Comparison of ENCODE assay signal across 9 cellular contexts in genomic region chr17:19958023-19958422, GRCh38. TPM values are rescaled to one million over a fixed set of nuclear protein-coding genes. Genes with fewer than 3 reads are reported as not detected.
DNase-seq lines count a peak whose midpoint lies in the region; ATAC-seq, FAIRE-seq and TF ChIP-seq lines count a peak whose summit lies in the region.
"Had no signal": no experiment of that assay in that cellular context is flagged by ENCODE, and none has a peak within 500 bp of the region (broad histone marks: within the 10 kb centered on the region; RNA-seq: fewer than 3 reads in every experiment).

No MANE protein-coding gene starts in this region.

- 63 to 68% (median 65%) methylated on average over 5 of the region's 5 CpGs for WGBS in stomach, 5 donors
- 71 to 87% (median 82%) methylated on average over 5 of the region's 5 CpGs for WGBS in spleen, 5 donors

- peaks cover 5 to 44% (median 24%) of the 10 kb centered on the region in 4 donors for H3K4me1 ChIP-seq in stomach
- H3K4me1 ChIP-seq in spleen: peaks cover 0 to 66% (median 36%) of the 10 kb centered on the region in 6 donors

- intact Hi-C loops in stomach (cut with DNase I; ENCODE audit: low total_unique reads) (no loop called here), spleen (cut with DNase I; ENCODE audit: low total_unique reads) (no loop called here)

- no peak for FAIRE-seq in D721Med (lab: Jason Lieb, UNC)

- no peaks in the 10 kb centered on the region for H3K27me3 ChIP-seq in stomach
- H3K27me3 ChIP-seq in spleen (replicated peaks in 1 of 7): no peaks in the 10 kb centered on the region
- H3K27me3 ChIP-seq: heart right ventricle had no signal

- H3K36me3 ChIP-seq in stomach (peaks cover 23 to 79% (median 77%) of the 10 kb centered on the region in 4 donors), spleen (peaks cover 0 to 100% (median 66%) of the 10 kb centered on the region in 6 donors)

- no peak for TF ChIP-seq EP300 in stomach (IDR thresholded peaks at IDR 0.05)

- DNase-seq in SIG-M5 treated with dmso at 0.1 percent for 504 hours (lab: John Stamatoyannopoulos, UW; ENCODE audit: unreplicated experiment) (peak; percentile 25), SIG-M5 (lab: John Stamatoyannopoulos, UW) (no peak), T1000 (lab: John Stamatoyannopoulos, UW) (peak; percentile 46), hepatic stellate cell (ENCODE audit: low spot score) (peak; percentile 82), stomach (no peak), spleen (no peak), D721Med (ENCODE audit: insufficient read length, low spot score) (no peak)
- DNase-seq: heart right ventricle had no signal

- H3K9me3 ChIP-seq in stomach (no peaks in the 10 kb centered on the region), spleen (peaks cover 0 to 8% (median 2%) of the 10 kb centered on the region in 8 donors)

- H3K4me3 ChIP-seq in stomach: no peak overlapping the region
- H3K4me3 ChIP-seq in spleen: no peak overlapping the region
- H3K4me3 ChIP-seq: heart right ventricle had no signal

- peak overlapping the region in 3 of 5 donors; percentile 0 to 38 (median 5) for H3K27ac ChIP-seq in stomach
- no peak overlapping the region for H3K27ac ChIP-seq in spleen
- H3K27ac ChIP-seq: heart right ventricle had no signal

- no peak for TF ChIP-seq POLR2A in stomach (IDR thresholded peaks at IDR 0.05)
- no peak for TF ChIP-seq POLR2A in spleen (IDR thresholded peaks at IDR 0.05)

- no peak for TF ChIP-seq CTCF in stomach (IDR thresholded peaks at IDR 0.05)
- TF ChIP-seq CTCF in spleen (IDR thresholded peaks at IDR 0.05 in 8 of 11, conservative IDR thresholded peaks at IDR 0.05 in 3 of 11): no peak
- TF ChIP-seq CTCF in D721Med (IDR thresholded peaks at IDR 0.05; ENCODE audit: insufficient read depth, missing control alignments): no peak

- ATAC-seq in HG03025 (IDR thresholded peaks at IDR 0.05; ENCODE audit: low FRiP score, unreplicated experiment): no peak

RNA-seq across cellular contexts. Expression of gene AKAP10, which starts 19.6 kb away (rescaled TPM):
- total RNA-seq in stomach: 10 to 100 TPM; 24.6 to 54.5 (median 35.2) TPM
- polyA plus RNA-seq in stomach: 1 to 10 TPM; 5.1 to 9.5 (median 8.9) TPM
- 10 to 100 TPM; 43.3 to 69.8 (median 65.5) TPM for total RNA-seq in spleen
- polyA plus RNA-seq in spleen: 10 to 100 TPM in 1 of 3 donors, 1 to 10 TPM in 2; 6.9 to 10.8 (median 7.8) TPM

RNA-seq across cellular contexts. Expression of gene SPECC1, which starts 51.1 kb away (rescaled TPM):
- total RNA-seq in stomach: 100 to 1,000 TPM in 1 of 5 donors, 10 to 100 TPM in 4; 29.2 to 161 (median 48.7) TPM
- 10 to 100 TPM; 12.8 to 32.9 (median 25.4) TPM for polyA plus RNA-seq in stomach
- total RNA-seq in spleen: 100 to 1,000 TPM in 2 of 7 donors, 10 to 100 TPM in 5; 66.4 to 129 (median 92.7) TPM
- polyA plus RNA-seq in spleen: 10 to 100 TPM in 1 of 3 donors, 1 to 10 TPM in 2; 7.4 to 20.9 (median 8.5) TPM

Comparison
In these comparisons a context has a peak if more than half of its experiments do, and no peak if none do; other contexts are left out.
1. DNase-seq: peak in SIG-M5 treated with dmso at 0.1 percent for 504 hours (single experiment), T1000 (single experiment) and hepatic stellate cell (single experiment); none in SIG-M5 (single experiment), stomach (single experiment), spleen (single experiment) and D721Med (single experiment).
2. H3K27ac ChIP-seq: peak in stomach (3 of 5); none in spleen (0 of 8).